ENCODE assay signal across 36 cellular contexts in the genomic region with DNA sequence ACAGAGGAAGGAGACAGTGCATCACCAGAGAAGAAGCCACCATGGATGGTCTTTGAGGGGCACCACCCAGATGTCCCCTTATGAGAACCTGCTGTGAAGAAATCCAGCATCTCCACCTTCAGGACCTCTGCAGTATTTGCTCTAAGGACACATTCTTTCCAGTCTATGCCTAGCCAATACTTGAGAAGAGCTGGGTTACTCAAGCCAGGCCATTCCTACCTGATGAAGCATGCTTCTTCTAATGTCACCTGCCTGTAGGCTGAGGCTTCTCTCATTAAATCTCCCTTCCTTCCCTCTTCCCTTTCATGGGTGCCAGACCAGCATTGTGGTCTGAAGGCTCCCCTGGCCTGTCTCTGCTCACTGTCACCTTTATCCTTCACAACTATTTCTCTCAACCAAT.
"Had no signal": no experiment of that assay in that cellular context is flagged by ENCODE, and none has a peak within 500 bp of the region (broad histone marks: within the 10 kb centered on the region; RNA-seq: fewer than 3 reads in every experiment).

No MANE protein-coding gene starts in this region.

- H3K4me3 ChIP-seq: MG63 had no signal

- H3K27ac ChIP-seq: KMS-11 had no signal

- DNase-seq: Karpas-422, Kasumi-1, KG1, MG63, MM.1S, MV-4-11, NCI-H1048, NCI-H1092, NCI-H1092 treated with DMSO at 0.1 percent for 48 hours, NCI-H1105, NCI-H1105 treated with DMSO at 0.1 percent for 48 hours, NCI-H1417, NCI-H1417 treated with DMSO at 0.1 percent for 48 hours, NCI-H1436, NCI-H1436 treated with DMSO at 0.1 percent for 48 hours, NCI-H146, NCI-H1694, NCI-H1694 treated with DMSO at 0.1 percent for 48 hours, NCI-H187, NCI-H187 treated with DMSO at 0.1 percent for 48 hours, NCI-H1930, NCI-H2029, NCI-H2029 treated with DMSO at 0.1 percent for 48 hours, NCI-H2081, NCI-H2081 treated with DMSO at 0.1 percent for 48 hours, NCI-H2107, NCI-H2171, NCI-H2171 treated with DMSO at 0.1 percent for 48 hours, NCI-H2227 treated with DMSO at 0.1 percent for 48 hours, NCI-H226, NCI-H345, NCI-H446, NCI-H446 treated with DMSO at 0.1 percent for 48 hours, NCI-H510A, NCI-H510A treated with DMSO at 0.1 percent for 48 hours had no signal

- H3K36me3 ChIP-seq: MG63 had no signal

- H3K27me3 ChIP-seq: MG63 had no signal

- H3K9me3 ChIP-seq: MG63 had no signal

- H3K9ac ChIP-seq: KMS-11 had no signal

- H3K4me2 ChIP-seq: KMS-11 had no signal
